Comparison of ENCODE assay signal across 9 cellular contexts in genomic region chr1:29736582-29737188, GRCh38.
DNase-seq lines count a peak whose midpoint lies in the region; ATAC-seq and TF ChIP-seq lines count a peak whose summit lies in the region.
"Had no signal": no experiment of that assay in that cellular context is flagged by ENCODE, and none has a peak within 500 bp of the region (broad histone marks: within the 10 kb centered on the region; RNA-seq: fewer than 3 reads in every experiment).

No MANE protein-coding gene starts in this region.

- H3K4me3 ChIP-seq in cardiac muscle cell (no peak overlapping the region), left ventricle myocardium inferior (no peak overlapping the region), fibroblast of pulmonary artery (replicated peaks; ENCODE audit: low read depth, low read length) (no peak overlapping the region), upper lobe of right lung (no peak overlapping the region)

- H3K9me3 ChIP-seq in cardiac muscle cell (ENCODE audit: low read depth) (no peaks in the 10 kb centered on the region), left ventricle myocardium inferior (replicated peaks) (no peaks in the 10 kb centered on the region), upper lobe of right lung (no peaks in the 10 kb centered on the region)

- no peak overlapping the region for H3K27ac ChIP-seq in cardiac muscle cell
- no peak overlapping the region for H3K27ac ChIP-seq in left ventricle myocardium inferior (replicated peaks)
- no peak overlapping the region for H3K27ac ChIP-seq in upper lobe of right lung

- H3K27me3 ChIP-seq in cardiac muscle cell, result peaks cover 11% of the 10 kb centered on the region
- peaks cover 74% of the 10 kb centered on the region for H3K27me3 ChIP-seq in left ventricle myocardium inferior (ENCODE audit: low read depth)
- H3K27me3 ChIP-seq in upper lobe of right lung, result peaks cover 11% of the 10 kb centered on the region

- ATAC-seq in upper lobe of right lung, result peak; percentile 35

- intact Hi-C loops in left ventricle myocardium inferior (cut with micrococcal nuclease) (no loop called here), upper lobe of right lung (cut with DNase I) (no loop called here)

- H3K4me1 ChIP-seq in cardiac muscle cell (ENCODE audit: low read depth) (no peaks in the 10 kb centered on the region), left ventricle myocardium inferior (no peaks in the 10 kb centered on the region), upper lobe of right lung (no peaks in the 10 kb centered on the region)

- TF ChIP-seq CTCF in cardiac muscle cell (IDR thresholded peaks at IDR 0.05; ENCODE audit: low read depth, low read length), result no peak
- TF ChIP-seq CTCF in left ventricle myocardium inferior (IDR thresholded peaks at IDR 0.05; ENCODE audit: borderline replicate concordance), result no peak
- TF ChIP-seq CTCF in fibroblast of pulmonary artery (IDR thresholded peaks at IDR 0.05; ENCODE audit: low read length, missing control alignments), result no peak
- TF ChIP-seq CTCF in upper lobe of right lung (IDR thresholded peaks at IDR 0.05), result no peak
- TF ChIP-seq CTCF in GM10248 (IDR thresholded peaks at IDR 0.05; ENCODE audit: control extremely low read depth, extremely low read depth, low read depth, missing control alignments), result no peak

- CTCF ChIA-PET in GM10248 (lab: Yijun Ruan, JAX), result no interaction called here

- H3K36me3 ChIP-seq in cardiac muscle cell (no peaks in the 10 kb centered on the region), left ventricle myocardium inferior (no peaks in the 10 kb centered on the region), upper lobe of right lung (no peaks in the 10 kb centered on the region)

- POLR2A ChIA-PET in GM10248 (lab: Yijun Ruan, JAX), result no interaction called here

- DNase-seq in cardiac muscle cell (ENCODE audit: low read depth in 1 of 2, low spot score in 1 of 2) (peak; percentile 73 to 92), left ventricle myocardium inferior (no peak), RPMI7951 (ENCODE audit: low read depth) (peak; percentile 68), fibroblast of pulmonary artery (ENCODE audit: low read depth) (peak; percentile 76), upper lobe of right lung (no peak), GM10248 (ENCODE audit: extremely low spot score) (no peak), activated gamma-delta T cell (lab: John Stamatoyannopoulos, UW) (no peak), NCI-H526 treated with DMSO at 0.1 percent for 48 hours (lab: John Stamatoyannopoulos, UW) (no peak)
- DNase-seq: CD8-positive, alpha-beta memory T cell had no signal

Comparison
In these comparisons a context has a peak if more than half of its experiments do, and no peak if none do; other contexts are left out.
1. DNase-seq: peak in cardiac muscle cell (2 of 2), RPMI7951 (single experiment) and fibroblast of pulmonary artery (single experiment); none in left ventricle myocardium inferior (single experiment), upper lobe of right lung (single experiment), GM10248 (single experiment), activated gamma-delta T cell (single experiment) and NCI-H526 treated with DMSO at 0.1 percent for 48 hours (single experiment).